ENCODE assay signal across 9 cellular contexts in the genomic region with DNA sequence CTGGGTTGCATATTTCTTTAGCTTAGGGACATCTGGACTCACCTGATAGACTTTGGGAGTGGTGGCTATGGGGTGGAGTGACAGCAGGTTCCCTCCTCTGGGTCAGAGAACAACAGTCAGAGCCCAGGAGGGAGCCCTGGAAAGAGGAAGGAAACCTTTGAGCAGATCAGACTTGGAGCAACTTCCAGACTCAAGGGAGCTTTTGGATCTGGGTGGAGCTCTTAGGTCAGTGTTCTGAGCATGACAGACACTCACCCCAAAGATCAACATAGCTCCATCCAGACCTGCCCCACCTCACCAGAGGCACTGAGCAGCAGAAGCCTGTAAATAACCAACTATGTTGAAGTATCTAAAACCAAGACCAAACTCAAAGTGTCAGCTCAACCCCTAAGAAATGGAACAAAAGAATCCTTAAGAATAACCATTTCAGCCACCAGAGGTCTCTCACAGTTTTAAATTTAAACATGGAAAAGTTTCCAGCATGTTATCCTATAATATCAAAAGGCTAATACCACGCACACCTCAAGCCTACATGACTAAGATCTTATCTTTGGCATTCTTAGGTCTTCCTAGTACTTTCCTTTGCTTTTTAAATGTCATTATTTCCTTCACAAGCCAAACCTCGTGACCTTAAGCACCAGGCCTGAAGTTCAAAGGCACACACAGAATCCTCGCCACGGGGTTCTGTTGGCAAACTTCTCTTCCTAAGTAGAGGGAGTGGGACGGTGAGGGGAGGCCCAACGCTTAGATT. TPM values are rescaled to one million over a fixed set of nuclear protein-coding genes. Genes with fewer than 3 reads are reported as not detected.
DNase-seq lines count a peak whose midpoint lies in the region; ATAC-seq and TF ChIP-seq lines count a peak whose summit lies in the region.
"Had no signal": no experiment of that assay in that cellular context is flagged by ENCODE, and none has a peak within 500 bp of the region (broad histone marks: within the 10 kb centered on the region; RNA-seq: fewer than 3 reads in every experiment).

No MANE protein-coding gene starts in this region.

- H3K27ac ChIP-seq in adrenal gland = peak overlapping the region; percentile 20 to 76 (median 67)
- H3K27ac ChIP-seq in subcutaneous abdominal adipose tissue (ENCODE audit: low read depth, low read length) = peak overlapping the region; percentile 70
- H3K27ac ChIP-seq in SJCRH30 = no peak overlapping the region

- peaks cover 6 to 28% of the 10 kb centered on the region in 2 donors for H3K4me1 ChIP-seq in adrenal gland (replicated peaks in 1 of 2)
- H3K4me1 ChIP-seq in subcutaneous abdominal adipose tissue (ENCODE audit: control insufficient read depth in 5 of 5, insufficient read depth in 5 of 5, low read length in 5 of 5) = peaks cover 13 to 61% (median 55%) of the 10 kb centered on the region in 5 donors
- peaks cover 33% of the 10 kb centered on the region for H3K4me1 ChIP-seq in SJCRH30

- TF ChIP-seq CTCF in adrenal gland (IDR thresholded peaks at IDR 0.05) = peak; percentile 30 to 69 (median 57)

- H3K27me3 ChIP-seq in adrenal gland = no peaks in the 10 kb centered on the region
- H3K27me3 ChIP-seq in subcutaneous abdominal adipose tissue (ENCODE audit: control insufficient read depth in 5 of 5, insufficient read depth in 4 of 5, low read length in 5 of 5) = no peaks in the 10 kb centered on the region
- H3K27me3 ChIP-seq in SJCRH30 = no peaks in the 10 kb centered on the region

- DNase-seq in HPDE6-E6E7 (ENCODE audit: extremely low spot score) (peak; percentile 13), adrenal gland (no peak), iris pigment epithelial cell (ENCODE audit: low read depth) (peak; percentile 51), SJCRH30 (no peak), NCI-H2227 treated with DMSO at 0.1 percent for 48 hours (lab: John Stamatoyannopoulos, UW) (no peak), putamen (ENCODE audit: low spot score) (no peak)
- DNase-seq: naive thymus-derived CD8-positive, alpha-beta T cell had no signal

- H3K4me3 ChIP-seq in adrenal gland (no peak overlapping the region), subcutaneous abdominal adipose tissue (ENCODE audit: low read depth in 1 of 5, low read length in 5 of 5) (no peak overlapping the region), SJCRH30 (no peak overlapping the region)

- H3K9ac ChIP-seq in subcutaneous abdominal adipose tissue (ENCODE audit: low read length in 5 of 5) = peak overlapping the region in 3 of 5 donors; percentile 5 to 16 (median 15)

- intact Hi-C loops in adrenal gland (cut with DNase I) = loop anchor here in 1 of 2 donors (5.0 kb wide), 1 partner anchor 101 kb away; the partner anchor contains the start of gene ITGB5

- H3K36me3 ChIP-seq in adrenal gland (replicated peaks in 1 of 2) (no peaks in the 10 kb centered on the region), subcutaneous abdominal adipose tissue (ENCODE audit: control insufficient read depth in 5 of 5, insufficient read depth in 5 of 5, low read length in 5 of 5) (peaks cover 0 to 9% (median 7%) of the 10 kb centered on the region in 5 donors), SJCRH30 (peaks cover 4% of the 10 kb centered on the region; the same call in 1 of the 2 replicates)

- no peak for TF ChIP-seq POLR2A in adrenal gland (IDR thresholded peaks at IDR 0.05)

- WGBS in adrenal gland, 4 donors = 46 to 58% (median 55%) methylated on average over 6 of the region's 6 CpGs

- H3K9me3 ChIP-seq in adrenal gland (replicated peaks in 1 of 3) = no peaks in the 10 kb centered on the region
- no peaks in the 10 kb centered on the region for H3K9me3 ChIP-seq in subcutaneous abdominal adipose tissue (ENCODE audit: control insufficient read depth in 5 of 5, low read length in 5 of 5)
- no peaks in the 10 kb centered on the region for H3K9me3 ChIP-seq in SJCRH30 (replicated peaks)

- no peak for ATAC-seq in GM21825 (IDR thresholded peaks at IDR 0.05; ENCODE audit: unreplicated experiment)
- ATAC-seq: naive thymus-derived CD8-positive, alpha-beta T cell had no signal

RNA-seq across cellular contexts. Expression of gene UMPS, which starts 56.4 kb away (rescaled TPM):
- total RNA-seq in adrenal gland = 10 to 100 TPM; 15.1 to 42.2 (median 26.8) TPM
- 10 to 100 TPM in 2 of 3 donors, 1 to 10 TPM in 1; 8.8 to 45.9 (median 17.7) TPM for polyA plus RNA-seq in adrenal gland
- total RNA-seq in SJCRH30 (2014; rRNA removed; shearing (Covaris generic)) = 50.4 and 62.9 TPM in 2 replicates

Comparison
In these comparisons a context has a peak if more than half of its experiments do, and no peak if none do; other contexts are left out.
1. DNase-seq: peak in HPDE6-E6E7 (single experiment) and iris pigment epithelial cell (single experiment); none in adrenal gland (0 of 7), SJCRH30 (0 of 2), NCI-H2227 treated with DMSO at 0.1 percent for 48 hours (single experiment) and putamen (single experiment).